ENCODE assay signal across 13 cellular contexts in genomic region chr15:75696303-75696657, GRCh38. TPM values are rescaled to one million over a fixed set of nuclear protein-coding genes. Genes with fewer than 3 reads are reported as not detected.
DNase-seq lines count a peak whose midpoint lies in the region; TF ChIP-seq lines count a peak whose summit lies in the region.
"Had no signal": no experiment of that assay in that cellular context is flagged by ENCODE, and none has a peak within 500 bp of the region (broad histone marks: within the 10 kb centered on the region; RNA-seq: fewer than 3 reads in every experiment).

No MANE protein-coding gene starts in this region.

- intact Hi-C loops in head of caudate nucleus (cut with DNase I): no loop called here

- peak overlapping the region; percentile 84 to 85 for H3K9ac ChIP-seq in stomach smooth muscle (ENCODE audit: low read length in 2 of 2)

- TF ChIP-seq CTCF in BE2C (IDR thresholded peaks at IDR 0.05; ENCODE audit: low read depth, low read length): no peak

- H3K27me3 ChIP-seq in stomach smooth muscle (ENCODE audit: control insufficient read depth in 1 of 2, insufficient read depth in 2 of 2, low read length in 2 of 2) (no peaks in the 10 kb centered on the region), BE2C (no peaks in the 10 kb centered on the region)
- H3K27me3 ChIP-seq: brain microvascular endothelial cell had no signal

- H3K36me3 ChIP-seq in stomach smooth muscle (ENCODE audit: control insufficient read depth in 2 of 2, insufficient read depth in 2 of 2, low read length in 2 of 2) (peaks cover 3 to 13% of the 10 kb centered on the region in 2 donors), BE2C (no peaks in the 10 kb centered on the region)
- H3K36me3 ChIP-seq: brain microvascular endothelial cell had no signal

- peak overlapping the region in 1 of 2 donors; percentile 15 for H3K4me3 ChIP-seq in stomach smooth muscle (ENCODE audit: low read length in 2 of 2)
- H3K4me3 ChIP-seq in BE2C (ENCODE audit: low read depth, low read length): no peak overlapping the region
- H3K4me3 ChIP-seq: K562 had no signal

- H3K4me1 ChIP-seq in stomach smooth muscle (ENCODE audit: control insufficient read depth, insufficient read depth, low read length): peaks cover 80% of the 10 kb centered on the region
- peaks cover 69% of the 10 kb centered on the region for H3K4me1 ChIP-seq in BE2C

- DNase-seq in HT-29 (ENCODE audit: low spot score) (peak; percentile 49), amygdala (lab: John Stamatoyannopoulos, UW) (peak in 31 of 56 donors; percentile 13 to 70 (median 46)), head of caudate nucleus (peak in 31 of 42 donors; percentile 16 to 70 (median 44)), BE2C (no peak), NCI-H1694 (lab: John Stamatoyannopoulos, UW) (no peak), SKM-1 (lab: John Stamatoyannopoulos, UW; ENCODE audit: unreplicated experiment) (no peak), NCI-H524 (lab: John Stamatoyannopoulos, UW) (no peak)
- DNase-seq: brain microvascular endothelial cell, DMS79, NCI-H345, SW 1271 had no signal

- H3K9me3 ChIP-seq in stomach smooth muscle (ENCODE audit: control insufficient read depth in 2 of 2, low read length in 2 of 2) (no peaks in the 10 kb centered on the region), BE2C (no peaks in the 10 kb centered on the region)

- H3K27ac ChIP-seq in stomach smooth muscle (ENCODE audit: low read length): peak overlapping the region; percentile 99
- H3K27ac ChIP-seq: brain microvascular endothelial cell had no signal

RNA-seq across cellular contexts. Expression of gene CSPG4, which starts 16.4 kb away (rescaled TPM):
- total RNA-seq in HT-29 (2014; rRNA removed; shearing (Covaris generic)): 8.9 and 10.7 TPM in 2 replicates
- 5.9 TPM for polyA plus RNA-seq in BE2C (2012; ENCODE audit: insufficient read depth, insufficient read length, low read depth)

RNA-seq across cellular contexts. Expression of gene SNX33, which starts 48.6 kb away (rescaled TPM):
- total RNA-seq in HT-29 (2014; rRNA removed; shearing (Covaris generic)): 25.6 and 27.3 TPM in 2 replicates
- polyA plus RNA-seq in BE2C (2012; ENCODE audit: insufficient read depth, insufficient read length, low read depth): 1.6 TPM

RNA-seq across cellular contexts. Expression of gene IMP3, which starts 56.3 kb away (rescaled TPM):
- 186 and 250 TPM in 2 replicates for total RNA-seq in HT-29 (2014; rRNA removed; shearing (Covaris generic))
- polyA plus RNA-seq in BE2C (2012; ENCODE audit: insufficient read depth, insufficient read length, low read depth): 427 TPM

Comparison
In these comparisons a context has a peak if more than half of its experiments do, and no peak if none do; other contexts are left out.
1. DNase-seq: peak in HT-29 (single experiment), amygdala (31 of 56) and head of caudate nucleus (31 of 42); none in BE2C (single experiment), NCI-H1694 (single experiment), SKM-1 (single experiment) and NCI-H524 (0 of 2).